Comparison of ENCODE assay signal across 1 cellular context in genomic region chr10:133354672-133355240, GRCh38.
A peak's percentile ranks its signal among the peaks of the same experiment; 100 is the strongest.
TF ChIP-seq lines count a peak whose summit lies in the region.

No MANE protein-coding gene starts in this region.

TF ChIP-seq in K562, 482 proteins besides CTCF, POLR2A, EP300 and RAD21:
- no peak for TF ChIP-seq TAF15 (IDR thresholded peaks at IDR 0.05; ENCODE audit: low read depth, low read length)
- TF ChIP-seq RBFOX2 (IDR thresholded peaks at IDR 0.05; ENCODE audit: low read depth, low read length), result peak; percentile 44; the same call in 1 of the 2 replicates
TF ChIP-seq in K562: peak in this region for 1.
